In genomic region chr9:77697238-77697984, GRCh38 we compare ENCODE assay signal across 16 cellular contexts. TPM values are rescaled to one million over a fixed set of nuclear protein-coding genes. Genes with fewer than 3 reads are reported as not detected.
DNase-seq lines count a peak whose midpoint lies in the region; ATAC-seq, FAIRE-seq and TF ChIP-seq lines count a peak whose summit lies in the region.
"Had no signal": no experiment of that assay in that cellular context is flagged by ENCODE, and none has a peak within 500 bp of the region (broad histone marks: within the 10 kb centered on the region; RNA-seq: fewer than 3 reads in every experiment).

No MANE protein-coding gene starts in this region.

- CTCF ChIA-PET in mammary epithelial cell (lab: Charles Lee; ENCODE audit: low non-redundant PET) = no interaction called here
- CTCF ChIA-PET in MCF 10A (lab: Yijun Ruan, JAX) = interaction anchor here (2.4 kb wide), 1 partner anchor 240 kb away, joined by 6 read pairs; no protein-coding TSS in a partner anchor
- CTCF ChIA-PET in Caco-2 (lab: Charles Lee) = no interaction called here

- H3K4me3 Mint-ChIP-seq in MCF 10A (ENCODE audit: unreplicated experiment) = no peak overlapping the region
- H3K4me3 Mint-ChIP-seq in Caco-2 (ENCODE audit: unreplicated experiment) = no peak overlapping the region
- H3K4me3 Mint-ChIP-seq: CD14-positive monocyte; CD4-positive, alpha-beta memory T cell; H9 had no signal

- H3K27me3 Mint-ChIP-seq in MCF 10A (ENCODE audit: insufficient read depth, unreplicated experiment) (no peaks in the 10 kb centered on the region), Caco-2 (ENCODE audit: insufficient read depth, unreplicated experiment) (peaks cover 3% of the 10 kb centered on the region)

- H3K9me3 Mint-ChIP-seq in MCF 10A (ENCODE audit: unreplicated experiment) (no peaks in the 10 kb centered on the region), Caco-2 (ENCODE audit: unreplicated experiment) (peaks cover 8% of the 10 kb centered on the region)

- no peaks in the 10 kb centered on the region for H3K79me2 ChIP-seq in mammary epithelial cell (ENCODE audit: insufficient read depth, low read length)

- H3K27ac Mint-ChIP-seq in MCF 10A (ENCODE audit: low read depth, unreplicated experiment) = no peak overlapping the region
- H3K27ac Mint-ChIP-seq in Caco-2 (ENCODE audit: unreplicated experiment) = no peak overlapping the region
- H3K27ac Mint-ChIP-seq: CD4-positive, alpha-beta memory T cell; H9 had no signal

- H3K36me3 ChIP-seq in mammary epithelial cell (ENCODE audit: insufficient read depth, low read length) (no peaks in the 10 kb centered on the region), bronchial epithelial cell (ENCODE audit: control insufficient read depth, insufficient read depth, low read length) (no peaks in the 10 kb centered on the region), Caco-2 (ENCODE audit: control insufficient read depth, insufficient read depth, low read length) (no peaks in the 10 kb centered on the region)
- H3K36me3 ChIP-seq: BLaER1 had no signal

- H3K4me1 ChIP-seq in mammary epithelial cell (ENCODE audit: insufficient read depth, low read length) (peaks cover 10% of the 10 kb centered on the region), foreskin keratinocyte (peaks cover 17% of the 10 kb centered on the region), Caco-2 (no peaks in the 10 kb centered on the region)
- H3K4me1 ChIP-seq: BLaER1 had no signal

- H4K20me1 ChIP-seq in mammary epithelial cell (ENCODE audit: insufficient read depth, low read length) = no peaks in the 10 kb centered on the region
- H4K20me1 ChIP-seq: BLaER1 had no signal

- POLR2A ChIA-PET in MCF 10A (lab: Yijun Ruan, JAX) (interaction anchor here (1.0 kb wide), 1 partner anchor 8 kb away, joined by 3 read pairs; no protein-coding TSS in a partner anchor), Caco-2 (lab: Charles Lee) (no interaction called here)

- TF ChIP-seq CTCF in mammary epithelial cell (conservative IDR thresholded peaks at IDR 0.05 in 1 of 2, IDR thresholded peaks at IDR 0.05 in 1 of 2; ENCODE audit: extremely low read depth in 1 of 2, insufficient read depth in 1 of 2, low read depth in 1 of 2, low read length in 2 of 2) (no peak), MCF 10A (IDR thresholded peaks at IDR 0.05; ENCODE audit: unreplicated experiment) (no peak), bronchial epithelial cell (IDR thresholded peaks at IDR 0.05; ENCODE audit: insufficient read depth, low read length, severe bottlenecking) (no peak), foreskin keratinocyte (conservative IDR thresholded peaks at IDR 0.05) (peak; percentile 40), Caco-2 (IDR thresholded peaks at IDR 0.05; ENCODE audit: insufficient read depth in 1 of 2, low read depth in 1 of 2, low read length in 1 of 2, severe bottlenecking in 1 of 2, unreplicated experiment in 1 of 2) (no peak)

- H3K27ac ChIP-seq in mammary epithelial cell (ENCODE audit: insufficient read depth, low read depth, low read length) (no peak overlapping the region), foreskin keratinocyte (no peak overlapping the region)
- H3K27ac ChIP-seq: BLaER1 had no signal

- intact Hi-C loops in mammary epithelial cell (cut with micrococcal nuclease) = loop anchor here (2.0 kb wide), 1 partner anchor 53 kb away; no protein-coding TSS in a partner anchor
- intact Hi-C loops in MCF 10A (cut with micrococcal nuclease) = no loop called here
- intact Hi-C loops in Caco-2 (cut with micrococcal nuclease; ENCODE audit: unreplicated experiment) = no loop called here

- peak overlapping the region; percentile 72 for H2AFZ ChIP-seq in mammary epithelial cell (ENCODE audit: low read depth, low read length)

- H3K9me3 ChIP-seq in mammary epithelial cell (replicated peaks; ENCODE audit: insufficient read depth, low read length) (no peaks in the 10 kb centered on the region), Caco-2 (no peaks in the 10 kb centered on the region)
- H3K9me3 ChIP-seq: BLaER1 had no signal

- no TSS peak for BruUV-seq in mammary epithelial cell (replicated peaks; lab: Mats Ljungman, UMichigan)
- no TSS peak for BruUV-seq in MCF 10A (replicated peaks; lab: Mats Ljungman, UMichigan)
- BruUV-seq in Caco-2 (replicated peaks; lab: Mats Ljungman, UMichigan) = no TSS peak

- in situ Hi-C loops in mammary epithelial cell (cut with MboI; ENCODE audit: low sequenced_read_pairs in 2 of 2) = no loop called here

- H3K4me2 ChIP-seq in mammary epithelial cell (ENCODE audit: insufficient read depth, low read depth, low read length) = no peak overlapping the region
- H3K4me2 ChIP-seq: BLaER1 had no signal

- DNase-seq in mammary epithelial cell (peak; percentile 83), MCF 10A (ENCODE audit: unreplicated experiment) (no peak), bronchial epithelial cell (ENCODE audit: low read depth) (peak; percentile 96), foreskin keratinocyte (peak; percentile 90 to 95), NCI-H1105 (lab: John Stamatoyannopoulos, UW) (no peak), Caco-2 (no peak)
- DNase-seq in activated CD8-positive, alpha-beta memory T cell treated with anti-CD3 and anti-CD28 coated beads for 24 hours = no peak
- DNase-seq: 8988T; Calu3; CD4-positive, alpha-beta memory T cell; DMS79 treated with DMSO at 0.1 percent for 48 hours; GF-D8; GOT3; H9 had no signal

- H3K9ac ChIP-seq in mammary epithelial cell (ENCODE audit: insufficient read depth, low read length) = no peak overlapping the region
- H3K9ac ChIP-seq: BLaER1 had no signal

- H3K27me3 ChIP-seq in mammary epithelial cell (ENCODE audit: insufficient read depth, low read length) (no peaks in the 10 kb centered on the region), bronchial epithelial cell (ENCODE audit: control insufficient read depth, insufficient read depth, low read length) (no peaks in the 10 kb centered on the region), foreskin keratinocyte (no peaks in the 10 kb centered on the region), Caco-2 (replicated peaks; ENCODE audit: control insufficient read depth, insufficient read depth, low read length) (no peaks in the 10 kb centered on the region)
- H3K27me3 ChIP-seq: BLaER1 had no signal

- ATAC-seq in foreskin keratinocyte = peak; percentile 95

- dilution Hi-C loops in mammary epithelial cell (cut with HindIII; ENCODE audit: low sequenced_read_pairs) = no loop called here

- 0% methylated on average over 1 of the region's 1 CpG for WGBS in mammary epithelial cell (ENCODE audit: low coverage, missing lambda C conversion rate)

- FAIRE-seq in bronchial epithelial cell (lab: Jason Lieb, UNC) = no peak

- H3K4me3 ChIP-seq in mammary epithelial cell (replicated peaks in 1 of 3; ENCODE audit: insufficient read depth in 1 of 3, low read depth in 2 of 3, low read length in 3 of 3) = no peak overlapping the region
- no peak overlapping the region for H3K4me3 ChIP-seq in bronchial epithelial cell (ENCODE audit: low read depth, low read length)
- H3K4me3 ChIP-seq in Caco-2 (ENCODE audit: low read depth, low read length) = no peak overlapping the region
- H3K4me3 ChIP-seq: BLaER1 had no signal

- H3K36me3 Mint-ChIP-seq in MCF 10A (ENCODE audit: insufficient read depth, unreplicated experiment) (no peaks in the 10 kb centered on the region), Caco-2 (ENCODE audit: insufficient read depth, unreplicated experiment) (no peaks in the 10 kb centered on the region)
- H3K36me3 Mint-ChIP-seq: CD14-positive monocyte; CD4-positive, alpha-beta memory T cell had no signal

- H3K4me1 Mint-ChIP-seq in MCF 10A (ENCODE audit: insufficient read depth, unreplicated experiment) (no peaks in the 10 kb centered on the region), Caco-2 (ENCODE audit: low read depth, unreplicated experiment) (no peaks in the 10 kb centered on the region)
- H3K4me1 Mint-ChIP-seq: CD4-positive, alpha-beta memory T cell had no signal

RNA-seq across cellular contexts. Expression of gene GNA14, which starts 49.3 kb away (rescaled TPM):
- total RNA-seq in mammary epithelial cell = under 1 TPM in 1 of 2 donors, not detected in 1; 0.17 TPM
- polyA plus RNA-seq in mammary epithelial cell = not detected
- polyA minus RNA-seq in mammary epithelial cell = not detected
- total RNA-seq in MCF 10A (2022) = not detected in 2 replicates
- not detected in 2 replicates for total RNA-seq in bronchial epithelial cell
- total RNA-seq in foreskin keratinocyte = not detected in 2 replicates
- not detected in 2 replicates for polyA plus RNA-seq in foreskin keratinocyte
- not detected in 2 replicates for total RNA-seq in Caco-2 (2022)
- total RNA-seq: Calu3; CD4-positive, alpha-beta memory T cell had no signal
- polyA plus RNA-seq: CD14-positive monocyte; CD4-positive, alpha-beta memory T cell had no signal

Comparison
In these comparisons a context has a peak if more than half of its experiments do, and no peak if none do; other contexts are left out.
1. DNase-seq: peak in mammary epithelial cell (single experiment), bronchial epithelial cell (single experiment) and foreskin keratinocyte (2 of 2); none in MCF 10A (single experiment), NCI-H1105 (single experiment), activated CD8-positive, alpha-beta memory T cell treated with anti-CD3 and anti-CD28 coated beads for 24 hours (single experiment) and Caco-2 (0 of 2).